2 cellular contexts compared by ENCODE assay signal in genomic region chr11:75099635-75100034, GRCh38.
A peak's percentile ranks its signal among the peaks of the same experiment; 100 is the strongest.
TF ChIP-seq lines count a peak whose summit lies in the region.

No MANE protein-coding gene starts in this region.

TF ChIP-seq in A549, 52 proteins besides CTCF, POLR2A, EP300 and RAD21:
- TF ChIP-seq HMGXB4 (CRISPR knock-in tag; IDR thresholded peaks at IDR 0.05; ENCODE audit: borderline replicate concordance) (no peak), ELK1 (IDR thresholded peaks at IDR 0.05; ENCODE audit: low read depth, low read length) (no peak), BCL3 (IDR thresholded peaks at IDR 0.05) (no peak), EHF (CRISPR knock-in tag; IDR thresholded peaks at IDR 0.05) (no peak), BHLHE40 (IDR thresholded peaks at IDR 0.05; ENCODE audit: low read depth, low read length) (no peak), MAFK (IDR thresholded peaks at IDR 0.05; ENCODE audit: partially characterized antibody) (no peak), HDAC2 (IDR thresholded peaks at IDR 0.05) (no peak), JUN (IDR thresholded peaks at IDR 0.05) (no peak), HOXB13 (CRISPR knock-in tag; IDR thresholded peaks at IDR 0.05; ENCODE audit: low read depth) (no peak), KDM5A (IDR thresholded peaks at IDR 0.05) (no peak)

TF ChIP-seq in K562, 482 proteins besides CTCF, POLR2A, EP300 and RAD21:
- no peak for TF ChIP-seq HDAC8 (tag; IDR thresholded peaks at IDR 0.05)
- no peak for TF ChIP-seq PHB (CRISPR knock-in tag; IDR thresholded peaks at IDR 0.05)
- peak; percentile 70 for TF ChIP-seq PCBP2 (IDR thresholded peaks at IDR 0.05; ENCODE audit: low read depth, low read length, poor library complexity, severe bottlenecking)
- no peak for TF ChIP-seq HNRNPH1 (optimal IDR thresholded peaks at IDR 0.05; ENCODE audit: low read depth, low read length)
- peak; percentile 84 for TF ChIP-seq PCBP1 (IDR thresholded peaks at IDR 0.05; ENCODE audit: low read depth, low read length, poor library complexity, severe bottlenecking)
- peak; percentile 96 for TF ChIP-seq HNRNPK (IDR thresholded peaks at IDR 0.05; ENCODE audit: low read depth, low read length, poor library complexity, severe bottlenecking)
- no peak for TF ChIP-seq FOXP4 (CRISPR knock-in tag; IDR thresholded peaks at IDR 0.05; ENCODE audit: borderline replicate concordance)
- no peak for TF ChIP-seq ZNF212 (CRISPR knock-in tag; IDR thresholded peaks at IDR 0.05)
- no peak for TF ChIP-seq ZBTB12 (CRISPR knock-in tag; IDR thresholded peaks at IDR 0.05)
- no peak for TF ChIP-seq MYC (IDR thresholded peaks at IDR 0.05; ENCODE audit: low read depth, low read length)
- TF ChIP-seq MYC (CRISPR knock-in tag; IDR thresholded peaks at IDR 0.05; ENCODE audit: borderline replicate concordance, low read depth) = no peak
- peak; percentile 31 for TF ChIP-seq ZNF512 (tag; IDR thresholded peaks at IDR 0.05)
- TF ChIP-seq ZFPM2 (CRISPR knock-in tag; IDR thresholded peaks at IDR 0.05) = no peak
- no peak for TF ChIP-seq ZNF79 (CRISPR knock-in tag; IDR thresholded peaks at IDR 0.05; ENCODE audit: low read depth)
- TF ChIP-seq MAFF (IDR thresholded peaks at IDR 0.05; ENCODE audit: low read length) = no peak
- no peak for TF ChIP-seq HDGF (IDR thresholded peaks at IDR 0.05)
- TF ChIP-seq ZNF217 (CRISPR knock-in tag; IDR thresholded peaks at IDR 0.05) = no peak
- no peak for TF ChIP-seq RBM22 (IDR thresholded peaks at IDR 0.05; ENCODE audit: low read depth, low read length, poor library complexity, severe bottlenecking)
- no peak for TF ChIP-seq ZNF263 (CRISPR knock-in tag; IDR thresholded peaks at IDR 0.05; ENCODE audit: borderline replicate concordance)
- no peak for TF ChIP-seq PTRF (tag; IDR thresholded peaks at IDR 0.05)
- 0 out of 2 replicates have a peak, but pooled peaks have one; percentile 29 for TF ChIP-seq ZNF551 (CRISPR knock-in tag; IDR thresholded peaks at IDR 0.05)
- no peak for TF ChIP-seq FOXA1 (IDR thresholded peaks at IDR 0.05; ENCODE audit: borderline replicate concordance)
- TF ChIP-seq ZBTB2 (IDR thresholded peaks at IDR 0.05) = no peak
- no peak for TF ChIP-seq POLR2AphosphoS2 (IDR thresholded peaks at IDR 0.05; ENCODE audit: low read length)
- no peak for TF ChIP-seq FOS (IDR thresholded peaks at IDR 0.05; ENCODE audit: extremely low read depth, insufficient read length)
- TF ChIP-seq GABPB1 (CRISPR knock-in tag; IDR thresholded peaks at IDR 0.05) = no peak
- no peak for TF ChIP-seq ZNF395 (CRISPR knock-in tag; IDR thresholded peaks at IDR 0.05)
- TF ChIP-seq NR3C1 (CRISPR knock-in tag; IDR thresholded peaks at IDR 0.05) = no peak
